ENCODE assay signal across 18 cellular contexts in the genomic region with DNA sequence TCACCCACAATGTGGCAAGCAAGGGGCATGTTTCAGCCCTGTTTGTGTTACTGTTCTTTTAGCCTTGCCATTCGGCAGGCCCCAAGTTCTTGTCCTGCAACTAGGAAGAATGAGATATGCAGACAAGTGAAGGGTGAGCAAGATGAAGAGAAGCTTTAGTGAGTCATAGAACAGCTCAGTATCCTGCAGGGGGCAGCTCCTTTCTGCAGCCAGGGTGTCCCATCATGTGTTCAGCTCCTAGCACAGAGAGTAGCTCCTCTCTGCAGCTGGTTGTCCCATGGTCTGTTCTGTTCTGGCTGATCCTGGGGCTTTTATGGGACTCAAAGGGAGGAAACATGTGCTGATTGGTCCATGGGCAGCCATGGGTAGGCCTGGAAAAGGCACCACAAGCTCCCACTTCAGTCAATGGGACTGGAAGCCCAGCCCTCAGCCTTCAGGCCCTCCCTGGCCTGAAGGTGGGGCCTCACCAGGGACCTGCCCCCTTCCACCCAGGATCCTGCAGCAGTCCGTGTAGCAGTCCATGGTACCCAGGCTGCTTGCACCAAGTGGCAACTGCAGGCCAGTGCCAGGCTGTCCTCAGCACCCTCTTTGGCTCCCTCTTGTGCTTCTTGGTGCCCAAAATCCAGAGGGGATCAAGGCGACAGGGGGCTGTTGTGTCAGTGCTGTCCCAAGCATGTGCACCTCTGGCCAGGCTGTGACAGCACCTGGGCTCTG.
DNase-seq lines count a peak whose midpoint lies in the region; ATAC-seq, FAIRE-seq and TF ChIP-seq lines count a peak whose summit lies in the region.
"Had no signal": no experiment of that assay in that cellular context is flagged by ENCODE, and none has a peak within 500 bp of the region (broad histone marks: within the 10 kb centered on the region; RNA-seq: fewer than 3 reads in every experiment).

No MANE protein-coding gene starts in this region.

- ATAC-seq in GM21390 (IDR thresholded peaks at IDR 0.05; ENCODE audit: unreplicated experiment) (peak; percentile 40), HG03196 (IDR thresholded peaks at IDR 0.05; ENCODE audit: unreplicated experiment) (no peak)
- ATAC-seq: activated CD8-positive, alpha-beta memory T cell treated with anti-CD3 and anti-CD28 coated beads, Interleukin-2, amount 10 ng/mL, durations not matched to agents 7 days and 5 days; left lobe of liver had no signal

- DNase-seq in MG63, result peak; percentile 5
- peak; percentile 62 for DNase-seq in bronchial epithelial cell (ENCODE audit: low read depth)
- peak; percentile 66 for DNase-seq in posterior vena cava (ENCODE audit: low spot score)
- DNase-seq in putamen (ENCODE audit: low spot score), result no peak
- no peak for DNase-seq in mucosa of gallbladder (ENCODE audit: low spot score)
- DNase-seq in nucleus accumbens (lab: John Stamatoyannopoulos, UW), result no peak
- DNase-seq: activated CD8-positive, alpha-beta memory T cell treated with anti-CD3 and anti-CD28 coated beads, Interleukin-2, amount 10 ng/mL, durations not matched to agents 7 days and 5 days; activated naive CD4-positive, alpha-beta T cell treated with anti-CD3 and anti-CD28 coated beads, Interleukin-2, amount 50 U/mL, for 16 hours; central memory CD4-positive, alpha-beta T cell; GDM1; NCI-H1694 treated with DMSO at 0.1 percent for 48 hours; NCI-H526 treated with DMSO at 0.1 percent for 48 hours; SHP77 treated with DMSO at 0.1 percent for 48 hours had no signal

- H3K27me3 ChIP-seq in MG63 (no peaks in the 10 kb centered on the region), bronchial epithelial cell (ENCODE audit: control insufficient read depth, insufficient read depth, low read length) (no peaks in the 10 kb centered on the region)
- H3K27me3 ChIP-seq: heart left ventricle had no signal

- intact Hi-C loops in posterior vena cava (cut with DNase I), result no loop called here

- no peaks in the 10 kb centered on the region for H3K36me3 ChIP-seq in MG63
- H3K36me3 ChIP-seq in bronchial epithelial cell (ENCODE audit: control insufficient read depth, insufficient read depth, low read length), result no peaks in the 10 kb centered on the region
- H3K36me3 ChIP-seq: heart left ventricle, thoracic aorta had no signal

- H3K4me3 ChIP-seq in MG63, result no peak overlapping the region
- H3K4me3 ChIP-seq in bronchial epithelial cell (ENCODE audit: low read depth, low read length), result no peak overlapping the region
- H3K4me3 ChIP-seq: heart left ventricle, thoracic aorta had no signal

- FAIRE-seq in bronchial epithelial cell (lab: Jason Lieb, UNC), result peak; percentile 68

- TF ChIP-seq CTCF in bronchial epithelial cell (IDR thresholded peaks at IDR 0.05; ENCODE audit: insufficient read depth, low read length, severe bottlenecking), result peak; percentile 62

- H3K9me3 ChIP-seq in MG63, result 0 out of 2 replicates have a peak, but pooled peaks cover 2% of the 10 kb centered on the region
- H3K9me3 ChIP-seq: thoracic aorta had no signal

Comparison
In these comparisons a context has a peak if more than half of its experiments do, and no peak if none do; other contexts are left out.
1. DNase-seq: peak in MG63 (single experiment), bronchial epithelial cell (single experiment) and posterior vena cava (single experiment); none in putamen (single experiment), mucosa of gallbladder (single experiment) and nucleus accumbens (0 of 56).